In genomic region chr16:51807551-51807950, GRCh38 we compare ENCODE assay signal across 19 cellular contexts.
DNase-seq lines count a peak whose midpoint lies in the region; ATAC-seq and TF ChIP-seq lines count a peak whose summit lies in the region.
"Had no signal": no experiment of that assay in that cellular context is flagged by ENCODE, and none has a peak within 500 bp of the region (broad histone marks: within the 10 kb centered on the region; RNA-seq: fewer than 3 reads in every experiment).

No MANE protein-coding gene starts in this region.

- no peaks in the 10 kb centered on the region for H3K27me3 Mint-ChIP-seq in MCF 10A (ENCODE audit: insufficient read depth, unreplicated experiment)
- H3K27me3 Mint-ChIP-seq: CD4-positive, alpha-beta memory T cell had no signal

- no peak overlapping the region for H2AFZ ChIP-seq in mammary epithelial cell (ENCODE audit: low read depth, low read length)

- H3K9ac ChIP-seq in mammary epithelial cell (ENCODE audit: insufficient read depth, low read length) = no peak overlapping the region
- H3K9ac ChIP-seq: BLaER1 had no signal

- peaks cover 8% of the 10 kb centered on the region for H3K36me3 Mint-ChIP-seq in MCF 10A (ENCODE audit: insufficient read depth, unreplicated experiment)
- H3K36me3 Mint-ChIP-seq: CD4-positive, alpha-beta memory T cell had no signal

- DNase-seq in MCF 10A (ENCODE audit: unreplicated experiment) = peak; percentile 44
- no peak for DNase-seq in breast epithelium (ENCODE audit: low spot score in 2 of 2)
- DNase-seq in mammary epithelial cell = peak; percentile 38
- DNase-seq in kidney glomerular epithelial cell (lab: John Stamatoyannopoulos, UW) = peak; percentile 20
- no peak for DNase-seq in NCI-H345 treated with DMSO at 0.1 percent for 48 hours (lab: John Stamatoyannopoulos, UW; ENCODE audit: unreplicated experiment)
- DNase-seq in NCI-H446 (lab: John Stamatoyannopoulos, UW) = no peak
- DNase-seq in caudate nucleus (lab: John Stamatoyannopoulos, UW) = no peak
- DNase-seq: 8988T; CD4-positive, alpha-beta memory T cell; DMS153; GF-D8; HCEC 1CT; Kasumi-1; NCI-H1105; NCI-H2081 treated with DMSO at 0.1 percent for 48 hours; NCI-H524 had no signal

- H3K9me3 Mint-ChIP-seq in MCF 10A (ENCODE audit: unreplicated experiment) = no peaks in the 10 kb centered on the region

- no peak overlapping the region for H3K27ac ChIP-seq in breast epithelium
- no peak overlapping the region for H3K27ac ChIP-seq in mammary epithelial cell (ENCODE audit: insufficient read depth, low read depth, low read length)
- no peak overlapping the region for H3K27ac ChIP-seq in caudate nucleus (ENCODE audit: low read depth, low read length)
- H3K27ac ChIP-seq: BLaER1 had no signal

- BruUV-seq in MCF 10A (replicated peaks; lab: Mats Ljungman, UMichigan) (no TSS peak), mammary epithelial cell (replicated peaks; lab: Mats Ljungman, UMichigan) (no TSS peak)

- WGBS in mammary epithelial cell (ENCODE audit: low coverage, missing lambda C conversion rate) = 34% methylated on average over 2 of the region's 2 CpGs

- peaks cover 12% of the 10 kb centered on the region for H3K4me1 Mint-ChIP-seq in MCF 10A (ENCODE audit: insufficient read depth, unreplicated experiment)
- H3K4me1 Mint-ChIP-seq: CD4-positive, alpha-beta memory T cell had no signal

- in situ Hi-C loops in mammary epithelial cell (cut with MboI; ENCODE audit: low sequenced_read_pairs in 2 of 2) = no loop called here

- TF ChIP-seq CTCF in MCF 10A (IDR thresholded peaks at IDR 0.05; ENCODE audit: unreplicated experiment) = no peak
- TF ChIP-seq CTCF in breast epithelium (IDR thresholded peaks at IDR 0.05) = no peak
- no peak for TF ChIP-seq CTCF in mammary epithelial cell (conservative IDR thresholded peaks at IDR 0.05 in 1 of 2, IDR thresholded peaks at IDR 0.05 in 1 of 2; ENCODE audit: extremely low read depth in 1 of 2, insufficient read depth in 1 of 2, low read depth in 1 of 2, low read length in 2 of 2)

- no peak for ATAC-seq in HG03175 (IDR thresholded peaks at IDR 0.05; ENCODE audit: unreplicated experiment)
- ATAC-seq: Right ventricle myocardium inferior had no signal

- H3K79me2 ChIP-seq in mammary epithelial cell (ENCODE audit: insufficient read depth, low read length) = no peaks in the 10 kb centered on the region

- H3K4me2 ChIP-seq in mammary epithelial cell (ENCODE audit: insufficient read depth, low read depth, low read length) = no peak overlapping the region
- H3K4me2 ChIP-seq: BLaER1 had no signal

- H3K4me1 ChIP-seq in breast epithelium (no peaks in the 10 kb centered on the region), mammary epithelial cell (ENCODE audit: insufficient read depth, low read length) (no peaks in the 10 kb centered on the region)
- H3K4me1 ChIP-seq: BLaER1 had no signal

- H3K4me3 ChIP-seq in breast epithelium (no peak overlapping the region), mammary epithelial cell (replicated peaks in 1 of 3; ENCODE audit: insufficient read depth in 1 of 3, low read depth in 2 of 3, low read length in 3 of 3) (no peak overlapping the region)
- H3K4me3 ChIP-seq: BLaER1 had no signal

- H3K4me3 Mint-ChIP-seq in MCF 10A (ENCODE audit: unreplicated experiment) = no peak overlapping the region
- H3K4me3 Mint-ChIP-seq: CD4-positive, alpha-beta memory T cell had no signal

- CTCF ChIA-PET in MCF 10A (lab: Yijun Ruan, JAX) (interaction anchor here (0.7 kb wide), 1 partner anchor 11 kb away, joined by 3 read pairs; no protein-coding TSS in a partner anchor), mammary epithelial cell (lab: Charles Lee; ENCODE audit: low non-redundant PET) (interaction anchor here (0.6 kb wide), 1 partner anchor 661 kb away, joined by 18 read pairs; no protein-coding TSS in a partner anchor)

- H3K36me3 ChIP-seq in breast epithelium = no peaks in the 10 kb centered on the region
- no peaks in the 10 kb centered on the region for H3K36me3 ChIP-seq in mammary epithelial cell (ENCODE audit: insufficient read depth, low read length)
- H3K36me3 ChIP-seq: BLaER1 had no signal

- H3K9me3 ChIP-seq in breast epithelium (peaks cover 0 to 4% of the 10 kb centered on the region in 2 donors), mammary epithelial cell (replicated peaks; ENCODE audit: insufficient read depth, low read length) (no peaks in the 10 kb centered on the region)

- H3K27me3 ChIP-seq in breast epithelium = no peaks in the 10 kb centered on the region
- H3K27me3 ChIP-seq in mammary epithelial cell (ENCODE audit: insufficient read depth, low read length) = no peaks in the 10 kb centered on the region
- H3K27me3 ChIP-seq: BLaER1 had no signal

- POLR2A ChIA-PET in MCF 10A (lab: Yijun Ruan, JAX) = no interaction called here

- H3K27ac Mint-ChIP-seq in MCF 10A (ENCODE audit: low read depth, unreplicated experiment) = no peak overlapping the region

- no peak for TF ChIP-seq POLR2A in breast epithelium (IDR thresholded peaks at IDR 0.05)

- dilution Hi-C loops in mammary epithelial cell (cut with HindIII; ENCODE audit: low sequenced_read_pairs) = no loop called here

- intact Hi-C loops in MCF 10A (cut with micrococcal nuclease) (no loop called here), breast epithelium (cut with DNase I; ENCODE audit: low total_unique reads) (no loop called here), mammary epithelial cell (cut with micrococcal nuclease) (no loop called here)

- H4K20me1 ChIP-seq in mammary epithelial cell (ENCODE audit: insufficient read depth, low read length) = no peaks in the 10 kb centered on the region
- H4K20me1 ChIP-seq: BLaER1 had no signal

Comparison
In these comparisons a context has a peak if more than half of its experiments do, and no peak if none do; other contexts are left out.
1. DNase-seq: peak in MCF 10A (single experiment), mammary epithelial cell (single experiment) and kidney glomerular epithelial cell (single experiment); none in breast epithelium (0 of 2), NCI-H345 treated with DMSO at 0.1 percent for 48 hours (single experiment), NCI-H446 (0 of 2) and caudate nucleus (0 of 61).